ENCODE assay signal across 10 cellular contexts in the genomic region with DNA sequence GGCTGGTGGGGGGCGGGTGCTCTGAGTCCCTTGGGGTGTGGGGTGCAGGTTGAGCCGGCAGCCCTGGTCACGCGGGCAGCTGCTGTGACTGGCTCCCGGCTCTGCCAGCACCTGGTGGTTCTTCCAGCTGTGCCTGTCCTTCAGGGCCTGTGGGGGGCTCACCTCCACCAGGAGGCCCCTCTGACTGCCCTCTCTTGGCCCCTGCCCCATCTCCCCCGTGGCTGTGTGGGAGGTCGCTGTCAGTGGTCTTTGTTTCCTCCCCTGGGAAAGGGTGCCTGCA. TPM values are rescaled to one million over a fixed set of nuclear protein-coding genes. Genes with fewer than 3 reads are reported as not detected.
DNase-seq lines count a peak whose midpoint lies in the region; ATAC-seq and TF ChIP-seq lines count a peak whose summit lies in the region.
"Had no signal": no experiment of that assay in that cellular context is flagged by ENCODE, and none has a peak within 500 bp of the region (broad histone marks: within the 10 kb centered on the region; RNA-seq: fewer than 3 reads in every experiment).

No MANE protein-coding gene starts in this region.

- no peak overlapping the region for H3K27ac ChIP-seq in AG04450 (ENCODE audit: low read depth, low read length)
- H3K27ac ChIP-seq in gastroesophageal sphincter = peak overlapping the region in 3 of 4 donors; percentile 84 to 90 (median 84)
- H3K27ac ChIP-seq in parathyroid adenoma = peak overlapping the region; percentile 84

- H3K4me3 ChIP-seq in AG04450 (ENCODE audit: low read depth, low read length) = peak overlapping the region; percentile 68
- peak overlapping the region; percentile 93 for H3K4me3 ChIP-seq in adipocyte (ENCODE audit: low read length)
- H3K4me3 ChIP-seq in gastroesophageal sphincter = peak overlapping the region; percentile 65 to 76
- H3K4me3 ChIP-seq in parathyroid adenoma (ENCODE audit: low read depth, low read length) = peak overlapping the region; percentile 88

- TF ChIP-seq POLR2A in gastroesophageal sphincter (IDR thresholded peaks at IDR 0.05) = no peak

- CTCF ChIA-PET in AG04450 (lab: Charles Lee) = no interaction called here

- H3K4me1 ChIP-seq in adipocyte (ENCODE audit: control insufficient read depth, insufficient read depth, low read length) (peaks cover 66% of the 10 kb centered on the region), gastroesophageal sphincter (peaks cover 0 to 83% (median 69%) of the 10 kb centered on the region in 3 donors), parathyroid adenoma (peaks cover 25% of the 10 kb centered on the region)

- ATAC-seq in gastroesophageal sphincter (no peak), GM18858 (IDR thresholded peaks at IDR 0.05; ENCODE audit: unreplicated experiment) (no peak), GM19463 (IDR thresholded peaks at IDR 0.05; ENCODE audit: unreplicated experiment) (no peak)

- WGBS in gastroesophageal sphincter (ENCODE audit: low coverage in 1 of 2), 2 donors = no CpG with 5 or more reads among the region's 7 CpGs

- no peak for DNase-seq in AG04450 (ENCODE audit: low read depth, low spot score)
- DNase-seq in adipocyte (ENCODE audit: low read depth) = no peak
- no peak for DNase-seq in COLO668 (lab: John Stamatoyannopoulos, UW; ENCODE audit: unreplicated experiment)
- DNase-seq in stimulated activated naive CD4-positive, alpha-beta T cell (lab: John Stamatoyannopoulos, UW) = no peak
- DNase-seq: activated CD8-positive, alpha-beta memory T cell treated with anti-CD3 and anti-CD28 coated beads for 24 hours; NCI-H1694 had no signal

- H3K36me3 ChIP-seq in adipocyte (ENCODE audit: control insufficient read depth, insufficient read depth, low read length, severe bottlenecking) = no peaks in the 10 kb centered on the region
- H3K36me3 ChIP-seq in gastroesophageal sphincter = no peaks in the 10 kb centered on the region
- H3K36me3 ChIP-seq in parathyroid adenoma (ENCODE audit: control insufficient read depth, insufficient read depth, low read length) = no peaks in the 10 kb centered on the region

- no peak for TF ChIP-seq EP300 in gastroesophageal sphincter (IDR thresholded peaks at IDR 0.05)

- no peaks in the 10 kb centered on the region for H3K27me3 ChIP-seq in AG04450 (ENCODE audit: control insufficient read depth, insufficient read depth, low read length)
- no peaks in the 10 kb centered on the region for H3K27me3 ChIP-seq in adipocyte (replicated peaks; ENCODE audit: control insufficient read depth, insufficient read depth, low read length)
- no peaks in the 10 kb centered on the region for H3K27me3 ChIP-seq in gastroesophageal sphincter
- no peaks in the 10 kb centered on the region for H3K27me3 ChIP-seq in parathyroid adenoma (ENCODE audit: control insufficient read depth, insufficient read depth, low read length)

- H3K9ac ChIP-seq in adipocyte (ENCODE audit: low read length) (peak overlapping the region; percentile 96), parathyroid adenoma (no peak overlapping the region)

- no peak for TF ChIP-seq CTCF in AG04450 (IDR thresholded peaks at IDR 0.05; ENCODE audit: low read depth, low read length)
- TF ChIP-seq CTCF in gastroesophageal sphincter (IDR thresholded peaks at IDR 0.05) = no peak
- no peak for TF ChIP-seq CTCF in parathyroid adenoma (IDR thresholded peaks at IDR 0.05)

- no peak overlapping the region for H2AFZ ChIP-seq in parathyroid adenoma

- H3K9me3 ChIP-seq in AG04450 (ENCODE audit: control insufficient read depth, insufficient read depth, low read length) = no peaks in the 10 kb centered on the region; the same call in 1 of the 2 replicates
- no peaks in the 10 kb centered on the region for H3K9me3 ChIP-seq in adipocyte (ENCODE audit: control insufficient read depth, low read length)
- H3K9me3 ChIP-seq in gastroesophageal sphincter = no peaks in the 10 kb centered on the region
- no peaks in the 10 kb centered on the region for H3K9me3 ChIP-seq in parathyroid adenoma (ENCODE audit: control insufficient read depth, low read length)

- peak overlapping the region; percentile 96 for H3K4me2 ChIP-seq in parathyroid adenoma (ENCODE audit: low read length)

- peaks cover 73% of the 10 kb centered on the region for H3K79me2 ChIP-seq in parathyroid adenoma

- POLR2A ChIA-PET in AG04450 (lab: Yijun Ruan, JAX) = no interaction called here

RNA-seq across cellular contexts. Expression of a gene that starts 3.3 kb away (rescaled TPM):
- 5.3 and 8.4 TPM in 2 replicates for polyA plus RNA-seq in AG04450 (2011; rRNA removed)
- polyA minus RNA-seq in AG04450 (2011; rRNA and poly(A)+ RNA removed) = 7.2 and 9.7 TPM in 2 replicates
- 10 to 100 TPM; 45.1 to 78.9 (median 55.3) TPM for total RNA-seq in gastroesophageal sphincter
